Comparison of ENCODE assay signal across 14 cellular contexts in the genomic region with DNA sequence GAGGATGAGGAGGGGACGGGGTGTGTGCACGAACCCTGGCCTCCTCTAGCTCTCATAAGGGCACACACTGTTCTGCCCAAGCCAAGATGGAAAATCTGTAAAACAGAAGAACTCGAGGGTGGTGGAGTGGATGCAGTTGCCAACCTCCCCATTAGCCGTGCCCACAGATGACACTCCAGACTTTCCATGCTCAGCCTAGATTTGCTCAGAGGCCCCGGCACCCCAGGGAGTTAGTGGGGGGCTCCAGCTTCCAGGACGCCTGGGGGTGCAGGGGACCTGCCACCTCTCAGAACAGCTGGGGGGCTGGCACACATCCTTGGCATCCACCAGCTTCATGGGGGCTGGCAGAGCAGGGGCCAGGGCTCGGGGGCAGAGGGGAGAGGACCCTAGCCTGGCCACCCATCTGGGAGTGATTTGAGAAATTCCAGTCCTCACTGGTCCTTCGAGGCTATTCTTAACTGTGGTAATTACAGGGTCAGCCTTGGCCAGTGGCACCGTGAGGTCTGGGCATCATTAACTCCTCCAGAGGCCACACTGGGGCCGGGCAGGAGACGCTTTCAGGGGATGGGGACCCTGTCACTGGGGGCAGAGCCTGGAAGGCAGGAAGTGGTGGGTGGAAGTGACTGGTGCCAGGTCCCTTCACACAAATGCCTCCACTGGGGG. TPM values are rescaled to one million over a fixed set of nuclear protein-coding genes. Genes with fewer than 3 reads are reported as not detected.
DNase-seq lines count a peak whose midpoint lies in the region; ATAC-seq and TF ChIP-seq lines count a peak whose summit lies in the region.
"Had no signal": no experiment of that assay in that cellular context is flagged by ENCODE, and none has a peak within 500 bp of the region (broad histone marks: within the 10 kb centered on the region; RNA-seq: fewer than 3 reads in every experiment).

No MANE protein-coding gene starts in this region.

- no peaks in the 10 kb centered on the region for H3K9me3 ChIP-seq in RWPE2 (ENCODE audit: severe bottlenecking)
- no peaks in the 10 kb centered on the region for H3K9me3 ChIP-seq in gastroesophageal sphincter
- no peaks in the 10 kb centered on the region for H3K9me3 ChIP-seq in sigmoid colon

- TF ChIP-seq POLR2A in gastroesophageal sphincter (IDR thresholded peaks at IDR 0.05) (no peak), sigmoid colon (IDR thresholded peaks at IDR 0.05) (no peak)

- H3K27me3 ChIP-seq in RWPE2 (ENCODE audit: insufficient read depth, poor library complexity, severe bottlenecking) (no peaks in the 10 kb centered on the region), gastroesophageal sphincter (no peaks in the 10 kb centered on the region), sigmoid colon (no peaks in the 10 kb centered on the region)

- peak; percentile 3; the same call in 1 of the 3 replicates for ATAC-seq in RWPE2 (ENCODE audit: low read depth)
- ATAC-seq in gastroesophageal sphincter = no peak

- H3K27ac ChIP-seq in RWPE2 (ENCODE audit: poor library complexity, severe bottlenecking) = peak overlapping the region; percentile 5
- H3K27ac ChIP-seq in gastroesophageal sphincter = peak overlapping the region in 3 of 4 donors; percentile 26 to 67 (median 41)
- peak overlapping the region; percentile 8 to 32 (median 26) for H3K27ac ChIP-seq in sigmoid colon
- H3K27ac ChIP-seq: WERI-Rb-1 had no signal

- peak; percentile 35 for DNase-seq in AG08396 (ENCODE audit: low spot score)
- no peak for DNase-seq in RWPE2 (ENCODE audit: low spot score)
- DNase-seq in sigmoid colon = no peak
- DNase-seq in hippocampal formation (lab: John Stamatoyannopoulos, UW) = no peak
- no peak for DNase-seq in dedifferentiated amniotic fluid mesenchymal stem cell (ENCODE audit: extremely low spot score)
- no peak for DNase-seq in NCI-H748 (lab: John Stamatoyannopoulos, UW; ENCODE audit: unreplicated experiment)
- DNase-seq in GM19240 (ENCODE audit: insufficient read length, low spot score) = no peak
- DNase-seq: activated T-cell treated with anti-CD3 and anti-CD28 coated beads for 4 hours, DMS79, NCI-H2081, occipital lobe, WERI-Rb-1 had no signal

- WGBS in gastroesophageal sphincter (ENCODE audit: low coverage in 1 of 2), 2 donors = 29 to 78% methylated on average over 1 to 3 of the region's 11 CpGs
- WGBS in sigmoid colon, 2 donors = 85 to 88% methylated on average over 11 of the region's 11 CpGs

- intact Hi-C loops in sigmoid colon (cut with DNase I) = no loop called here

- H3K36me3 ChIP-seq in RWPE2 (ENCODE audit: low read depth) (peaks cover 9% of the 10 kb centered on the region), gastroesophageal sphincter (peaks cover 0 to 92% of the 10 kb centered on the region in 2 donors), sigmoid colon (peaks cover 5 to 45% (median 18%) of the 10 kb centered on the region in 4 donors)
- H3K36me3 ChIP-seq: WERI-Rb-1 had no signal

- TF ChIP-seq EP300 in gastroesophageal sphincter (IDR thresholded peaks at IDR 0.05) (no peak), sigmoid colon (IDR thresholded peaks at IDR 0.05) (no peak)

- H3K4me1 ChIP-seq in RWPE2 (ENCODE audit: insufficient read depth, poor library complexity, severe bottlenecking) = no peaks in the 10 kb centered on the region
- H3K4me1 ChIP-seq in gastroesophageal sphincter = peaks cover 0 to 63% (median 11%) of the 10 kb centered on the region in 3 donors
- peaks cover 0 to 15% (median 3%) of the 10 kb centered on the region in 4 donors for H3K4me1 ChIP-seq in sigmoid colon

- TF ChIP-seq CTCF in RWPE2 (IDR thresholded peaks at IDR 0.05; ENCODE audit: poor library complexity, severe bottlenecking) = no peak
- no peak for TF ChIP-seq CTCF in gastroesophageal sphincter (IDR thresholded peaks at IDR 0.05)
- no peak for TF ChIP-seq CTCF in sigmoid colon (IDR thresholded peaks at IDR 0.05)

- no peak overlapping the region for H3K4me3 ChIP-seq in RWPE2 (ENCODE audit: severe bottlenecking)
- H3K4me3 ChIP-seq in gastroesophageal sphincter = no peak overlapping the region
- no peak overlapping the region for H3K4me3 ChIP-seq in sigmoid colon
- H3K4me3 ChIP-seq: lung had no signal

RNA-seq across cellular contexts. Expression of a gene that starts 14.3 kb away (rescaled TPM):
- total RNA-seq in gastroesophageal sphincter (10 to 100 TPM in 3 of 4 donors, 1 to 10 TPM in 1; 6.8 to 35.8 (median 19.9) TPM), sigmoid colon (10 to 100 TPM in 1 of 4 donors, 1 to 10 TPM in 3; 7.1 to 10.2 (median 8.3) TPM)
- 1 to 10 TPM in 2 of 3 donors, under 1 TPM in 1; 0.46 to 4.2 (median 2.4) TPM for polyA plus RNA-seq in sigmoid colon

RNA-seq across cellular contexts. Expression of a gene that starts 30.5 kb away (rescaled TPM):
- 10 to 100 TPM; 11.0 to 38.9 (median 17.8) TPM for total RNA-seq in gastroesophageal sphincter
- 10 to 100 TPM; 10.0 to 34.6 (median 19.1) TPM for total RNA-seq in sigmoid colon
- 10 to 100 TPM; 10.8 to 43.4 (median 12.5) TPM for polyA plus RNA-seq in sigmoid colon

RNA-seq across cellular contexts. Expression of a gene that starts 34.8 kb away (rescaled TPM):
- total RNA-seq in gastroesophageal sphincter (10 to 100 TPM; 26.0 to 37.3 (median 34.7) TPM), sigmoid colon (10 to 100 TPM; 36.7 to 52.7 (median 43.6) TPM)
- 10 to 100 TPM; 36.0 to 57.0 (median 49.0) TPM for polyA plus RNA-seq in sigmoid colon

RNA-seq across cellular contexts. Expression of a gene that starts 39.7 kb away (rescaled TPM):
- total RNA-seq in gastroesophageal sphincter = 10 to 100 TPM; 39.6 to 55.6 (median 43.9) TPM
- 10 to 100 TPM; 41.3 to 47.4 (median 44.4) TPM for total RNA-seq in sigmoid colon
- 10 to 100 TPM; 28.2 to 53.3 (median 35.6) TPM for polyA plus RNA-seq in sigmoid colon
